1 cellular context compared by ENCODE assay signal in the genomic region with DNA sequence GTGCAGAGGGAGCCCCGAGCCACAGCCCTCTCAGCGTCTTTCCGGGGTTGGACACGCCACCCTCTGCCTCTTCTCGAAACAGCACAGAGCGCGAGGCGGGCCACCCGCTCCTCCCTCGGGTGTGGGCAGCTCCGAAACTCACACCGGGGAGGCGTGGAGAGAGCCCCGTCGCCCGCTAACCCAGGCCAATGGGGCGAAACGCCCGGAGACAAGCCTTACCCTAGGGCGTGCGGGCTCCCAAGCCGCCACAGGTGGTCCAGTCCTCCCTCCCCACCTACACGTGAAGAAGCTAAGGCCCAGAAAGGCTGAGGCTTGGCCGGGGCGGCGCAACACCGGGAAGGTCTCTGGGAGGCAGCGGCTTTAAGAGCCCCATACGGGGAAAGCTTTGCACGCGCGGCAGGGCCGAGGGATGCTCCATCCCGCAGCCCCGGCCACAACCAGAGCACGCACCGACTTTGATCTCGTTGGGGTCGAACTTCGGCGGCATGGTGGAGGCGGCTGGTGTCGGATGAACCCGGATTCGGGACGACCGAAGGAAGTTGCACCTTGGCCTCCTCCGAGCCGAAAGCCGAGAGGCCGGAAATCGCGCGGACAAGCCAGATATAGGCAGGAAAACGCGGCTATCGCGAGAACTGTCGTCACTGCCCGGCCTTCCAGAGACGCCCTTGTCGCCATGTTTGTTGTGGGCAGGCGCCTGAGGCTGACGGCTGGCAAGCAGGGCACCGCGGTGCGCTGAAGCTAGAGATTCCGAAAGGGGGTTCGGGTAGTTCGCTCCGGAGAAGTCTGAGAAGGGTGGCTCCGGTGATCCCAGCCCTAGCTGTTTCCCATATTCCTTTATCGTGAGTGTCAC.
TF ChIP-seq lines count a peak whose summit lies in the region.

Gene LRSAM1, plus strand, starts transcription at position 680 of the 850 bp plus-strand sequence. CDS start 3,018 bp downstream, outside the sequence.
Gene RPL12, minus strand, starts transcription at position 576 of the 850 bp plus-strand sequence. Its CDS starts 89 bp downstream, at position 487.

TF ChIP-seq in K562, 482 proteins besides CTCF, POLR2A, EP300 and RAD21 (continued from another document and continues in another):
- TF ChIP-seq CHD7 (IDR thresholded peaks at IDR 0.05; ENCODE audit: low read depth, low read length) = no peak
- TF ChIP-seq, protein P1, sequence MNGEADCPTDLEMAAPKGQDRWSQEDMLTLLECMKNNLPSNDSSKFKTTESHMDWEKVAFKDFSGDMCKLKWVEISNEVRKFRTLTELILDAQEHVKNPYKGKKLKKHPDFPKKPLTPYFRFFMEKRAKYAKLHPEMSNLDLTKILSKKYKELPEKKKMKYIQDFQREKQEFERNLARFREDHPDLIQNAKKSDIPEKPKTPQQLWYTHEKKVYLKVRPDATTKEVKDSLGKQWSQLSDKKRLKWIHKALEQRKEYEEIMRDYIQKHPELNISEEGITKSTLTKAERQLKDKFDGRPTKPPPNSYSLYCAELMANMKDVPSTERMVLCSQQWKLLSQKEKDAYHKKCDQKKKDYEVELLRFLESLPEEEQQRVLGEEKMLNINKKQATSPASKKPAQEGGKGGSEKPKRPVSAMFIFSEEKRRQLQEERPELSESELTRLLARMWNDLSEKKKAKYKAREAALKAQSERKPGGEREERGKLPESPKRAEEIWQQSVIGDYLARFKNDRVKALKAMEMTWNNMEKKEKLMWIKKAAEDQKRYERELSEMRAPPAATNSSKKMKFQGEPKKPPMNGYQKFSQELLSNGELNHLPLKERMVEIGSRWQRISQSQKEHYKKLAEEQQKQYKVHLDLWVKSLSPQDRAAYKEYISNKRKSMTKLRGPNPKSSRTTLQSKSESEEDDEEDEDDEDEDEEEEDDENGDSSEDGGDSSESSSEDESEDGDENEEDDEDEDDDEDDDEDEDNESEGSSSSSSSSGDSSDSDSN (IDR thresholded peaks at IDR 0.05; ENCODE audit: borderline replicate concordance in 1 of 2, low read depth in 2 of 2, low read length in 2 of 2) = no peak
- no peak for TF ChIP-seq ZNF280B (CRISPR knock-in tag; IDR thresholded peaks at IDR 0.05)
- 0 out of 2 replicates have a peak, but pooled peaks have one; percentile 31 for TF ChIP-seq FOXK1 (CRISPR knock-in tag; IDR thresholded peaks at IDR 0.05; ENCODE audit: borderline replicate concordance)
- TF ChIP-seq SPI1 (IDR thresholded peaks at IDR 0.05; ENCODE audit: borderline replicate concordance, low read depth, low read length) = no peak
- TF ChIP-seq MTA2 (IDR thresholded peaks at IDR 0.05; ENCODE audit: low read depth) = no peak
- TF ChIP-seq LARP7 (IDR thresholded peaks at IDR 0.05) = no peak
- no peak for TF ChIP-seq MCM3 (IDR thresholded peaks at IDR 0.05)
- peak; percentile 87 for TF ChIP-seq BRD4 (IDR thresholded peaks at IDR 0.05)
- TF ChIP-seq KAT7 (CRISPR knock-in tag; IDR thresholded peaks at IDR 0.05; ENCODE audit: borderline replicate concordance) = peak; percentile 89; the same call in 1 of the 2 replicates
- TF ChIP-seq HMGN3 (IDR thresholded peaks at IDR 0.05; ENCODE audit: borderline replicate concordance, extremely low read depth, insufficient read length, low read depth, low read length) = peak; percentile 64
- TF ChIP-seq, protein P2, sequence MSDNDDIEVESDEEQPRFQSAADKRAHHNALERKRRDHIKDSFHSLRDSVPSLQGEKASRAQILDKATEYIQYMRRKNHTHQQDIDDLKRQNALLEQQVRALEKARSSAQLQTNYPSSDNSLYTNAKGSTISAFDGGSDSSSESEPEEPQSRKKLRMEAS (CRISPR knock-in tag; IDR thresholded peaks at IDR 0.05) = peak; percentile 75
- no peak for TF ChIP-seq KAT2B (IDR thresholded peaks at IDR 0.05; ENCODE audit: low read depth, low read length)
- TF ChIP-seq ZC3H11A (IDR thresholded peaks at IDR 0.05; ENCODE audit: low read depth, low read length) = no peak
- no peak for TF ChIP-seq KLF13 (tag; IDR thresholded peaks at IDR 0.05; ENCODE audit: borderline replicate concordance, low read depth)
- TF ChIP-seq TAF1 (IDR thresholded peaks at IDR 0.05; ENCODE audit: control insufficient read depth, extremely low read depth, insufficient read depth, low read length, severe bottlenecking) = peak; percentile 98
- TF ChIP-seq HDAC6 (IDR thresholded peaks at IDR 0.05; ENCODE audit: low read depth, low read length) = 0 out of 2 replicates have a peak, but pooled peaks have one; percentile 87
- TF ChIP-seq CBX8 (IDR thresholded peaks at IDR 0.05; ENCODE audit: borderline replicate concordance, extremely low read depth, low read depth, low read length, poor library complexity, severe bottlenecking) = no peak
- TF ChIP-seq PHB2 (IDR thresholded peaks at IDR 0.05; ENCODE audit: low read depth) = no peak
- TF ChIP-seq ZNF143 (CRISPR knock-in tag; IDR thresholded peaks at IDR 0.05) = no peak
- TF ChIP-seq ZNF507 (tag; conservative IDR thresholded peaks at IDR 0.05) = no peak
- TF ChIP-seq MXD1 (CRISPR knock-in tag; IDR thresholded peaks at IDR 0.05; ENCODE audit: borderline replicate concordance, poor library complexity, severe bottlenecking) = peak; percentile 50
- TF ChIP-seq TSC22D4 (tag; IDR thresholded peaks at IDR 0.05) = no peak
- no peak for TF ChIP-seq STAT5B (CRISPR knock-in tag; IDR thresholded peaks at IDR 0.05)
- TF ChIP-seq RBM17 (IDR thresholded peaks at IDR 0.05; ENCODE audit: borderline replicate concordance, low read depth, low read length) = no peak
- TF ChIP-seq FUS (optimal IDR thresholded peaks at IDR 0.05; ENCODE audit: low read depth, low read length) = no peak
- no peak for TF ChIP-seq BDP1 (IDR thresholded peaks at IDR 0.05; ENCODE audit: insufficient read depth, insufficient read length)
- no peak for TF ChIP-seq HMG20B (CRISPR knock-in tag; IDR thresholded peaks at IDR 0.05)
- TF ChIP-seq NR2F6 (CRISPR knock-in tag; IDR thresholded peaks at IDR 0.05) = no peak
- TF ChIP-seq SMARCC2 (IDR thresholded peaks at IDR 0.05; ENCODE audit: low read depth) = no peak
- peak; percentile 98 for TF ChIP-seq ZZZ3 (IDR thresholded peaks at IDR 0.05)
- TF ChIP-seq XRCC4 (IDR thresholded peaks at IDR 0.05; ENCODE audit: extremely low read depth, insufficient read depth, insufficient read length) = no peak
- TF ChIP-seq FOXK2 (conservative IDR thresholded peaks at IDR 0.05 in 1 of 2, IDR thresholded peaks at IDR 0.05 in 1 of 2; ENCODE audit: low read depth in 2 of 2) = no peak
- TF ChIP-seq NUFIP1 (IDR thresholded peaks at IDR 0.05; ENCODE audit: partially characterized antibody) = no peak
- no peak for TF ChIP-seq HDAC2 (IDR thresholded peaks at IDR 0.05)
- no peak for TF ChIP-seq ARNT (IDR thresholded peaks at IDR 0.05)
- TF ChIP-seq NCOA6 (IDR thresholded peaks at IDR 0.05) = no peak
- TF ChIP-seq, protein P3, sequence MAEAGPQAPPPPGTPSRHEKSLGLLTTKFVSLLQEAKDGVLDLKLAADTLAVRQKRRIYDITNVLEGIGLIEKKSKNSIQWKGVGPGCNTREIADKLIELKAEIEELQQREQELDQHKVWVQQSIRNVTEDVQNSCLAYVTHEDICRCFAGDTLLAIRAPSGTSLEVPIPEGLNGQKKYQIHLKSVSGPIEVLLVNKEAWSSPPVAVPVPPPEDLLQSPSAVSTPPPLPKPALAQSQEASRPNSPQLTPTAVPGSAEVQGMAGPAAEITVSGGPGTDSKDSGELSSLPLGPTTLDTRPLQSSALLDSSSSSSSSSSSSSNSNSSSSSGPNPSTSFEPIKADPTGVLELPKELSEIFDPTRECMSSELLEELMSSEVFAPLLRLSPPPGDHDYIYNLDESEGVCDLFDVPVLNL (CRISPR knock-in tag; IDR thresholded peaks at IDR 0.05; ENCODE audit: low read depth) = no peak
- peak; percentile 94 for TF ChIP-seq ZBTB12 (CRISPR knock-in tag; IDR thresholded peaks at IDR 0.05)
